Comparison of ENCODE assay signal across 28 cellular contexts in the genomic region with DNA sequence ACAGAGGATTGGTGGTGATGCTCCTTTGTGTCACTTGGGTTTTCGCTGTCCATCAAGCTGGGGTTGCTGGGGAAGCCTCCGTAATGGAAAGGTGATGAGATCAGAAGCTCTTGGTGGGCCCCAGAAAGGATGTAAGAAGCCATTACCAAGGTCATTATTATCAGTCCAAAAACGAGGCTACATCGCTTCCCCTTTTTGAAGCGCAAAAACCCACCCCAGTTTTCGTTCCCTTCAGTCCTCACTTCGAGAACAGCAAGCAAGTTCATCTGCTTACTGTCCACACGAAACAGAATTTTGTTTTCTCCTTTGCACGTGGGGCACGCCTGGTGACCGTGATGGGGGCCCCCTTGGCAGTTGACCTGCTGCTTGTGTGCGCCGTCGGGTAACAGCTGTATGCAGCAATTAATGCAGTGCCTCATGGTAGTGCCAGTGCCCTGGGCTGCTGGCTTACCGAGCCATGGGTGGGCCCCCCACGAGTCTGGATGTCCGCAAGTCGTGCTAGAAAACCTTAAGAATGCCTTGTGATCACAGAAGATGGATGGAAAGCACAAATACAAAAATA. TPM values are rescaled to one million over a fixed set of nuclear protein-coding genes. Genes with fewer than 3 reads are reported as not detected.
DNase-seq lines count a peak whose midpoint lies in the region; ATAC-seq, FAIRE-seq and TF ChIP-seq lines count a peak whose summit lies in the region.
"Had no signal": no experiment of that assay in that cellular context is flagged by ENCODE, and none has a peak within 500 bp of the region (broad histone marks: within the 10 kb centered on the region; RNA-seq: fewer than 3 reads in every experiment).

No MANE protein-coding gene starts in this region.

- H3K27ac ChIP-seq in BLaER1 treated with 17β-estradiol and CSF1 and Interleukin-3, amounts not matched to agents 10 nM and 100 nM: peak overlapping the region in 4 of 11 experiments; percentile 26 to 36 (median 28); a peak in 7 of 22 replicates
- no peak overlapping the region for H3K27ac ChIP-seq in CD8-positive, alpha-beta T cell (ENCODE audit: low read depth, low read length)
- H3K27ac ChIP-seq: SK-N-MC, upper lobe of right lung had no signal

- no peak overlapping the region for H3K9ac ChIP-seq in BLaER1 treated with 17β-estradiol and CSF1 and Interleukin-3, amounts not matched to agents 10 nM and 100 nM

- peaks cover 0 to 20% of the 10 kb centered on the region in 2 donors for H3K36me3 Mint-ChIP-seq in naive B cell
- no peaks in the 10 kb centered on the region for H3K36me3 Mint-ChIP-seq in CD8-positive, alpha-beta T cell

- H4K20me1 ChIP-seq in BLaER1 treated with 17β-estradiol and CSF1 and Interleukin-3, amounts not matched to agents 10 nM and 100 nM: peaks cover 12 to 100% (median 75%) of the 10 kb centered on the region in 11 experiments; a peak in 21 of 22 replicates

- peaks cover 90 to 96% (median 92%) of the 10 kb centered on the region in 11 experiments for H3K36me3 ChIP-seq in BLaER1 treated with 17β-estradiol and CSF1 and Interleukin-3, amounts not matched to agents 10 nM and 100 nM
- H3K36me3 ChIP-seq in bronchial epithelial cell (ENCODE audit: control insufficient read depth, insufficient read depth, low read length): peaks cover 6% of the 10 kb centered on the region
- H3K36me3 ChIP-seq in CD8-positive, alpha-beta T cell (ENCODE audit: insufficient read depth, low read length): no peaks in the 10 kb centered on the region

- H3K27me3 Mint-ChIP-seq in naive B cell: no peaks in the 10 kb centered on the region
- no peaks in the 10 kb centered on the region for H3K27me3 Mint-ChIP-seq in CD8-positive, alpha-beta T cell (ENCODE audit: low read depth)
- peaks cover 19% of the 10 kb centered on the region for H3K27me3 Mint-ChIP-seq in stimulated activated naive CD8-positive, alpha-beta T cell treated with anti-CD3 and anti-CD28 coated beads, Interleukin-15, amount 100 ng/mL, for 72 hours
- H3K27me3 Mint-ChIP-seq: activated CD8-positive, alpha-beta T cell treated with anti-CD3 and anti-CD28 coated beads for 36 hours had no signal

- DNase-seq in MV-4-11 (lab: John Stamatoyannopoulos, UW) (peak; percentile 35), bronchial epithelial cell (ENCODE audit: low read depth) (no peak), naive B cell (peak; percentile 36)
- DNase-seq in CD8-positive, alpha-beta T cell: no peak
- no peak for DNase-seq in stimulated activated CD8-positive, alpha-beta memory T cell treated with anti-CD3 and anti-CD28 coated beads, Interleukin-4, amount 100 ng/mL, for 48 hours
- DNase-seq in stimulated activated naive CD8-positive, alpha-beta T cell treated with anti-CD3 and anti-CD28 coated beads, Interleukin-15, amount 100 ng/mL, for 72 hours: no peak
- DNase-seq: activated CD4-positive, CD25-positive, alpha-beta regulatory T cell treated with anti-CD3 and anti-CD28 coated beads, Interleukin-2, amount 50 U/mL, for 72 hours; activated CD8-positive, alpha-beta T cell treated with anti-CD3 and anti-CD28 coated beads for 36 hours; anterior cingulate cortex; cortex of kidney; endodermal cell; GOT3; hippocampal formation; IMR-90; naive thymus-derived CD4-positive, alpha-beta T cell; NCI-H1417; NCI-H2029 treated with DMSO at 0.1 percent for 48 hours; NCI-H226; NCI-H69; upper lobe of right lung had no signal

- H3K4me2 ChIP-seq in BLaER1 treated with 17β-estradiol and CSF1 and Interleukin-3, amounts not matched to agents 10 nM and 100 nM: peak overlapping the region in 7 of 11 experiments; percentile 21 to 95 (median 45); a peak in 12 of 22 replicates

- peaks cover 0 to 23% (median 9%) of the 10 kb centered on the region in 11 experiments; a peak in 6 of 22 replicates for H3K9me3 ChIP-seq in BLaER1 treated with 17β-estradiol and CSF1 and Interleukin-3, amounts not matched to agents 10 nM and 100 nM (replicated peaks in 1 of 11)
- no peaks in the 10 kb centered on the region for H3K9me3 ChIP-seq in CD8-positive, alpha-beta T cell (ENCODE audit: low read length)
- H3K9me3 ChIP-seq: upper lobe of right lung had no signal

- TF ChIP-seq CTCF in bronchial epithelial cell (IDR thresholded peaks at IDR 0.05; ENCODE audit: insufficient read depth, low read length, severe bottlenecking): no peak
- no peak for TF ChIP-seq CTCF in CD8-positive, alpha-beta T cell (IDR thresholded peaks at IDR 0.05)

- no peak overlapping the region for H3K4me3 ChIP-seq in BLaER1 treated with 17β-estradiol and CSF1 and Interleukin-3, amounts not matched to agents 10 nM and 100 nM
- H3K4me3 ChIP-seq in bronchial epithelial cell (ENCODE audit: low read depth, low read length): no peak overlapping the region
- H3K4me3 ChIP-seq in CD8-positive, alpha-beta T cell (ENCODE audit: low read depth, low read length): no peak overlapping the region
- H3K4me3 ChIP-seq: SK-N-MC, upper lobe of right lung had no signal

- peaks cover 47 to 65% (median 48%) of the 10 kb centered on the region in 3 donors for H3K4me1 Mint-ChIP-seq in naive B cell
- peaks cover 9% of the 10 kb centered on the region for H3K4me1 Mint-ChIP-seq in CD8-positive, alpha-beta T cell (ENCODE audit: low read depth)
- peaks cover 18% of the 10 kb centered on the region for H3K4me1 Mint-ChIP-seq in stimulated activated naive CD8-positive, alpha-beta T cell treated with anti-CD3 and anti-CD28 coated beads, Interleukin-15, amount 100 ng/mL, for 72 hours

- CTCF ChIA-PET in CD8-positive, alpha-beta T cell (lab: Charles Lee): no interaction called here

- no peaks in the 10 kb centered on the region for H3K9me3 Mint-ChIP-seq in naive B cell
- peaks cover 14% of the 10 kb centered on the region for H3K9me3 Mint-ChIP-seq in CD8-positive, alpha-beta T cell
- H3K9me3 Mint-ChIP-seq in stimulated activated naive CD8-positive, alpha-beta T cell treated with anti-CD3 and anti-CD28 coated beads, Interleukin-15, amount 100 ng/mL, for 72 hours: peaks cover 0 to 23% of the 10 kb centered on the region in 2 donors
- H3K9me3 Mint-ChIP-seq: activated T-helper 2 cell treated with anti-CD3 and anti-CD28 coated beads, Interferon-gamma antibody, Interleukin-2, Interleukin-4, amounts not matched to agents 10 μg/mL and 5 μg/mL and 100 μg/mL, durations not matched to agents 14 hours and 24 hours and 36 hours; endodermal cell; T-helper 1 cell treated with Interleukin-12 subunit alpha and Interleukin-12 subunit beta and Interleukin-4 antibody, amounts not matched to agents 30 μg/mL and 1 μg/mL, for 36 hours had no signal

- H3K27me3 ChIP-seq in BLaER1 treated with 17β-estradiol and CSF1 and Interleukin-3, amounts not matched to agents 10 nM and 100 nM: no peaks in the 10 kb centered on the region
- H3K27me3 ChIP-seq in bronchial epithelial cell (ENCODE audit: control insufficient read depth, insufficient read depth, low read length): no peaks in the 10 kb centered on the region
- no peaks in the 10 kb centered on the region for H3K27me3 ChIP-seq in CD8-positive, alpha-beta T cell (ENCODE audit: insufficient read depth, low read length)
- H3K27me3 ChIP-seq: upper lobe of right lung had no signal

- H3K4me1 ChIP-seq in BLaER1 treated with 17β-estradiol and CSF1 and Interleukin-3, amounts not matched to agents 10 nM and 100 nM: peaks cover 61 to 100% (median 89%) of the 10 kb centered on the region in 10 experiments
- H3K4me1 ChIP-seq in CD8-positive, alpha-beta T cell (ENCODE audit: insufficient read depth, low read length): no peaks in the 10 kb centered on the region

- H3K4me3 Mint-ChIP-seq in naive B cell: peak overlapping the region in 6 of 8 donors; percentile 11 to 61 (median 36)
- no peak overlapping the region for H3K4me3 Mint-ChIP-seq in CD8-positive, alpha-beta T cell
- no peak overlapping the region for H3K4me3 Mint-ChIP-seq in stimulated activated naive CD8-positive, alpha-beta T cell treated with anti-CD3 and anti-CD28 coated beads, Interleukin-15, amount 100 ng/mL, for 72 hours
- H3K4me3 Mint-ChIP-seq: activated CD8-positive, alpha-beta T cell treated with anti-CD3 and anti-CD28 coated beads for 36 hours; endodermal cell; naive thymus-derived CD4-positive, alpha-beta T cell; T-helper 1 cell treated with Interleukin-12 subunit alpha and Interleukin-12 subunit beta and Interleukin-4 antibody, amounts not matched to agents 30 μg/mL and 1 μg/mL, for 36 hours had no signal

- intact Hi-C loops in CD8-positive, alpha-beta T cell (cut with DNase I, micrococcal nuclease): no loop called here

- peak overlapping the region in 5 of 6 donors; percentile 23 to 86 (median 60) for H3K27ac Mint-ChIP-seq in naive B cell
- no peak overlapping the region for H3K27ac Mint-ChIP-seq in CD8-positive, alpha-beta T cell
- H3K27ac Mint-ChIP-seq in stimulated activated naive CD8-positive, alpha-beta T cell treated with anti-CD3 and anti-CD28 coated beads, Interleukin-15, amount 100 ng/mL, for 72 hours: no peak overlapping the region
- H3K27ac Mint-ChIP-seq: activated CD8-positive, alpha-beta T cell treated with anti-CD3 and anti-CD28 coated beads for 36 hours; activated naive CD4-positive, alpha-beta T cell treated with anti-CD3 and anti-CD28 coated beads, Interleukin-2, amount 50 U/mL, for 72 hours; activated T-helper 2 cell treated with anti-CD3 and anti-CD28 coated beads, Interferon-gamma antibody, Interleukin-2, Interleukin-4, amounts not matched to agents 10 μg/mL and 5 μg/mL and 100 μg/mL, durations not matched to agents 14 hours and 24 hours and 36 hours; endodermal cell; naive thymus-derived CD4-positive, alpha-beta T cell; T-helper 1 cell treated with Interleukin-12 subunit alpha and Interleukin-12 subunit beta and Interleukin-4 antibody, amounts not matched to agents 30 μg/mL and 1 μg/mL, for 36 hours had no signal

- peak; percentile 52 for FAIRE-seq in bronchial epithelial cell (lab: Jason Lieb, UNC)
- FAIRE-seq: frontal cortex had no signal

- ATAC-seq in naive B cell (ENCODE audit: low read depth in 2 of 2) (peak; percentile 29 to 41), HG02970 (IDR thresholded peaks at IDR 0.05; ENCODE audit: low FRiP score, unreplicated experiment) (no peak)
- no peak for ATAC-seq in CD8-positive, alpha-beta T cell
- ATAC-seq in stimulated activated naive CD8-positive, alpha-beta T cell treated with anti-CD3 and anti-CD28 coated beads, Interleukin-15, amount 100 ng/mL, for 72 hours: no peak
- ATAC-seq: activated CD8-positive, alpha-beta T cell treated with anti-CD3 and anti-CD28 coated beads for 36 hours; activated naive CD4-positive, alpha-beta T cell treated with anti-CD3 and anti-CD28 coated beads, Interleukin-2, amount 50 U/mL, for 72 hours; left lobe of liver; naive thymus-derived CD4-positive, alpha-beta T cell; upper lobe of right lung had no signal

- POLR2A ChIA-PET in CD8-positive, alpha-beta T cell (lab: Charles Lee): no interaction called here

RNA-seq across cellular contexts. Expression of a gene that starts 47.5 kb away (rescaled TPM):
- 11.1 and 12.8 TPM in 2 replicates for total RNA-seq in bronchial epithelial cell
- 10 to 100 TPM; 13.4 to 19.5 (median 17.0) TPM for polyA plus RNA-seq in naive B cell (ENCODE audit: low read depth in 6 of 6)
- total RNA-seq in CD8-positive, alpha-beta T cell: under 1 TPM; 0.19 to 0.33 TPM
- total RNA-seq: activated T-helper 2 cell treated with anti-CD3 and anti-CD28 coated beads, Interferon-gamma antibody, Interleukin-2, Interleukin-4, amounts not matched to agents 10 μg/mL and 5 μg/mL and 100 μg/mL, durations not matched to agents 14 hours and 24 hours and 36 hours had no signal

Comparison
In these comparisons a context has a peak if more than half of its experiments do, and no peak if none do; other contexts are left out.
1. DNase-seq: peak in MV-4-11 (single experiment) and naive B cell (single experiment); none in bronchial epithelial cell (single experiment), CD8-positive, alpha-beta T cell (0 of 7), stimulated activated CD8-positive, alpha-beta memory T cell treated with anti-CD3 and anti-CD28 coated beads, Interleukin-4, amount 100 ng/mL, for 48 hours (single experiment) and stimulated activated naive CD8-positive, alpha-beta T cell treated with anti-CD3 and anti-CD28 coated beads, Interleukin-15, amount 100 ng/mL, for 72 hours (0 of 2).
2. ATAC-seq: peak in naive B cell (2 of 2); none in CD8-positive, alpha-beta T cell (single experiment), HG02970 (single experiment) and stimulated activated naive CD8-positive, alpha-beta T cell treated with anti-CD3 and anti-CD28 coated beads, Interleukin-15, amount 100 ng/mL, for 72 hours (single experiment).
3. H3K27ac Mint-ChIP-seq: peak in naive B cell (5 of 6); none in CD8-positive, alpha-beta T cell (single experiment) and stimulated activated naive CD8-positive, alpha-beta T cell treated with anti-CD3 and anti-CD28 coated beads, Interleukin-15, amount 100 ng/mL, for 72 hours (0 of 2).
4. H3K4me3 Mint-ChIP-seq: peak in naive B cell (6 of 8); none in CD8-positive, alpha-beta T cell (single experiment) and stimulated activated naive CD8-positive, alpha-beta T cell treated with anti-CD3 and anti-CD28 coated beads, Interleukin-15, amount 100 ng/mL, for 72 hours (0 of 2).